11 cellular contexts compared by ENCODE assay signal in the genomic region with DNA sequence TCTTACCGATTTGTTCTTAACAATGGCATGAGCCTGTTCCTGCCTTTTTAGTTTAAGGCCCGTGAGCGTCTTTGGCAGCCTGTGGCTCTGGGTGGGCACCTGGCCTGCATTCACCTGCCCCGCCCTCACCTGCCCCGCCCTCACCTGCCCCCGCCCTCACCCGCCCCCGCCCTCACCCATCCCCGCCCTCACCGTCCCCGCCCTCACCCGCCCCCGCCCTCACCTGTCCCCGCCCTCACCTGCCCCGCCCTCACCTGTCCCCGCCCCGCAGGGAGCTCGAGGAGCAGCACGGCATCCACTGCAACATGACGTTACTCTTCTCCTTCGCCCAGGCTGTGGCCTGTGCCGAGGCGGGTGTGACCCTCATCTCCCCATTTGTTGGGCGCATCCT. TPM values are rescaled to one million over a fixed set of nuclear protein-coding genes. Genes with fewer than 3 reads are reported as not detected.
DNase-seq lines count a peak whose midpoint lies in the region; ATAC-seq and TF ChIP-seq lines count a peak whose summit lies in the region.
"Had no signal": no experiment of that assay in that cellular context is flagged by ENCODE, and none has a peak within 500 bp of the region (broad histone marks: within the 10 kb centered on the region; RNA-seq: fewer than 3 reads in every experiment).

No MANE protein-coding gene starts in this region.

- H3K4me1 ChIP-seq in SK-N-SH (ENCODE audit: control insufficient read depth in 1 of 2, insufficient read depth in 2 of 2, low read depth in 1 of 2, low read length in 1 of 2) (peaks cover 5 to 9% of the 10 kb centered on the region in 2 experiments; a peak in 2 of 4 replicates), RWPE2 (ENCODE audit: insufficient read depth, poor library complexity, severe bottlenecking) (peaks cover 16% of the 10 kb centered on the region), foreskin keratinocyte (peaks cover 6% of the 10 kb centered on the region), transverse colon (peaks cover 3 to 13% (median 11%) of the 10 kb centered on the region in 4 donors), heart left ventricle (no peaks in the 10 kb centered on the region), esophagus muscularis mucosa (peaks cover 0 to 9% (median 0%) of the 10 kb centered on the region in 4 donors)
- H3K4me1 ChIP-seq: BE2C had no signal

- H3K36me3 ChIP-seq in SK-N-SH (replicated peaks in 1 of 2; ENCODE audit: control insufficient read depth in 1 of 2, insufficient read depth in 2 of 2, low read length in 1 of 2) (peaks cover 24 to 42% of the 10 kb centered on the region in 2 experiments), RWPE2 (ENCODE audit: low read depth) (peaks cover 81% of the 10 kb centered on the region), transverse colon (peaks cover 0 to 36% (median 22%) of the 10 kb centered on the region in 4 donors), heart left ventricle (peaks cover 0 to 90% (median 84%) of the 10 kb centered on the region in 9 donors), esophagus muscularis mucosa (peaks cover 50 to 95% (median 89%) of the 10 kb centered on the region in 4 donors)

- peaks cover 28% of the 10 kb centered on the region for H3F3A ChIP-seq in SK-N-SH (replicated peaks; ENCODE audit: insufficient read depth)

- H3K27me3 ChIP-seq in SK-N-SH (ENCODE audit: insufficient read depth) (no peaks in the 10 kb centered on the region), RWPE2 (ENCODE audit: insufficient read depth, poor library complexity, severe bottlenecking) (no peaks in the 10 kb centered on the region), foreskin keratinocyte (no peaks in the 10 kb centered on the region), transverse colon (no peaks in the 10 kb centered on the region), heart left ventricle (no peaks in the 10 kb centered on the region), esophagus muscularis mucosa (no peaks in the 10 kb centered on the region)
- H3K27me3 ChIP-seq: BE2C had no signal

- no peak for TF ChIP-seq RAD21 in SK-N-SH (IDR thresholded peaks at IDR 0.05; ENCODE audit: low read length)

- TF ChIP-seq CTCF in SK-N-SH (IDR thresholded peaks at IDR 0.05) (no peak), RWPE2 (IDR thresholded peaks at IDR 0.05; ENCODE audit: poor library complexity, severe bottlenecking) (no peak), foreskin keratinocyte (conservative IDR thresholded peaks at IDR 0.05) (no peak), transverse colon (IDR thresholded peaks at IDR 0.05) (no peak), heart left ventricle (IDR thresholded peaks at IDR 0.05) (no peak), esophagus muscularis mucosa (IDR thresholded peaks at IDR 0.05) (no peak)

- H3K9me2 ChIP-seq in SK-N-SH, result no peaks in the 10 kb centered on the region

- no peak for TF ChIP-seq EP300 in SK-N-SH (IDR thresholded peaks at IDR 0.05; ENCODE audit: borderline replicate concordance in 1 of 2, low read depth in 1 of 2, low read length in 1 of 2)
- no peak for TF ChIP-seq EP300 in transverse colon (IDR thresholded peaks at IDR 0.05; ENCODE audit: low read depth)
- no peak for TF ChIP-seq EP300 in esophagus muscularis mucosa (IDR thresholded peaks at IDR 0.05)

- in situ Hi-C loops in transverse colon (cut with MboI; ENCODE audit: low pct_ligation_motif_present in 1 of 4, low pct_unique_long_range_greater_than_20kb in 1 of 4, low sequenced_read_pairs in 3 of 4), result no loop called here

- H3K4me2 ChIP-seq in SK-N-SH, result no peak overlapping the region

- DNase-seq in SK-N-SH (peak; percentile 24), RWPE2 (ENCODE audit: low spot score) (no peak), foreskin keratinocyte (no peak), transverse colon (peak; percentile 72), heart left ventricle (no peak), left lobe of liver (ENCODE audit: low spot score) (no peak), esophagus muscularis mucosa (ENCODE audit: extremely low spot score) (no peak)
- DNase-seq: activated CD8-positive, alpha-beta memory T cell treated with anti-CD3 and anti-CD28 coated beads, Interleukin-2, amount 10 ng/mL, durations not matched to agents 7 days and 5 days; BE2C; stimulated activated naive CD4-positive, alpha-beta T cell had no signal

- no peak overlapping the region for H3K9ac ChIP-seq in SK-N-SH

- H3K4me3 ChIP-seq in SK-N-SH (ENCODE audit: low read depth in 2 of 2, low read length in 1 of 2), result no peak overlapping the region
- H3K4me3 ChIP-seq in RWPE2 (ENCODE audit: severe bottlenecking), result no peak overlapping the region
- no peak overlapping the region for H3K4me3 ChIP-seq in transverse colon
- H3K4me3 ChIP-seq in heart left ventricle, result no peak overlapping the region
- no peak overlapping the region for H3K4me3 ChIP-seq in esophagus muscularis mucosa

- intact Hi-C loops in transverse colon (cut with DNase I; ENCODE audit: low total_unique reads) (no loop called here), heart left ventricle (cut with DNase I) (no loop called here), esophagus muscularis mucosa (cut with DNase I) (no loop called here)

- CTCF ChIA-PET in SK-N-SH (lab: Yijun Ruan, JAX), result interaction anchor here (1.1 to 6.3 kb wide), 5 partner anchors 13 to 101 kb away, joined by 3 to 31 read pairs (median 24); a partner anchor contains a TSS

- no peaks in the 10 kb centered on the region for H3K79me2 ChIP-seq in SK-N-SH (ENCODE audit: insufficient read depth)

- H2AFZ ChIP-seq in SK-N-SH (ENCODE audit: low read depth), result no peak overlapping the region

- H3K9me3 ChIP-seq in SK-N-SH (no peaks in the 10 kb centered on the region), RWPE2 (ENCODE audit: severe bottlenecking) (no peaks in the 10 kb centered on the region), transverse colon (no peaks in the 10 kb centered on the region), heart left ventricle (no peaks in the 10 kb centered on the region), esophagus muscularis mucosa (no peaks in the 10 kb centered on the region)
- H3K9me3 ChIP-seq: BE2C had no signal

- POLR2A ChIA-PET in SK-N-SH (lab: Yijun Ruan, JAX), result interaction anchor here (1.1 kb wide), 1 partner anchor 26 kb away, joined by 3 read pairs; a partner anchor contains a TSS

- peaks cover 9% of the 10 kb centered on the region for H4K20me1 ChIP-seq in SK-N-SH (ENCODE audit: insufficient read depth)

- 88% methylated on average over 24 of the region's 24 CpGs for WGBS in SK-N-SH (ENCODE audit: low lambda C conversion rate)
- 40% methylated on average over 19 of the region's 24 CpGs; no CpG with 5 or more reads in 1 of the 2 donors for WGBS in transverse colon (ENCODE audit: low coverage in 1 of 2), 2 donors
- WGBS in heart left ventricle, 4 donors, result 78 to 87% (median 79%) methylated on average over 22 to 24 of the region's 24 CpGs
- WGBS in esophagus muscularis mucosa, result 75% methylated on average over 9 of the region's 24 CpGs

- H3K27ac ChIP-seq in SK-N-SH (ENCODE audit: low read depth in 2 of 2, low read length in 1 of 2) (peak overlapping the region; percentile 39 to 47; a peak in 2 of 4 replicates), RWPE2 (ENCODE audit: poor library complexity, severe bottlenecking) (peak overlapping the region; percentile 87), foreskin keratinocyte (no peak overlapping the region), transverse colon (peak overlapping the region; percentile 36 to 80 (median 56)), heart left ventricle (no peak overlapping the region), esophagus muscularis mucosa (replicated peaks in 1 of 4) (no peak overlapping the region)

- ATAC-seq in SK-N-SH treated with all-trans-retinoic acid at 6 μM for 48 hours (no peak), RWPE2 (ENCODE audit: low read depth) (peak; percentile 51), foreskin keratinocyte (peak; percentile 64), heart left ventricle (no peak), left lobe of liver (no peak)
- ATAC-seq: activated CD8-positive, alpha-beta memory T cell treated with anti-CD3 and anti-CD28 coated beads, Interleukin-2, amount 10 ng/mL, durations not matched to agents 7 days and 5 days had no signal

- TF ChIP-seq POLR2A in transverse colon (IDR thresholded peaks at IDR 0.05) (no peak), heart left ventricle (IDR thresholded peaks at IDR 0.05) (no peak), esophagus muscularis mucosa (IDR thresholded peaks at IDR 0.05; ENCODE audit: low read depth) (no peak)

RNA-seq across cellular contexts. Expression of a gene that starts 14.2 kb away (rescaled TPM):
- polyA plus RNA-seq in SK-N-SH (2012; rRNA removed) (72.9 and 86.2 TPM in 2 replicates), foreskin keratinocyte (24.7 and 24.9 TPM in 2 replicates), heart left ventricle (10 to 100 TPM; 20.4 to 20.5 TPM)
- polyA plus RNA-seq in SK-N-SH (2012; cell fraction: cytosol; rRNA removed), result 27.6 and 32.1 TPM in 2 replicates
- polyA plus RNA-seq in SK-N-SH (2012; cell fraction: nucleus; rRNA removed), result 562 and 877 TPM in 2 replicates
- total RNA-seq in foreskin keratinocyte (37.0 and 37.9 TPM in 2 replicates), transverse colon (100 to 1,000 TPM in 1 of 4 donors, 10 to 100 TPM in 3; 28.0 to 239 (median 38.4) TPM), heart left ventricle (10 to 100 TPM; 13.4 to 30.8 (median 21.5) TPM), left lobe of liver (31.7 TPM), esophagus muscularis mucosa (10 to 100 TPM; 24.0 to 37.7 (median 28.9) TPM)

RNA-seq across cellular contexts. Expression of a gene that starts 15.8 kb away (rescaled TPM):
- 78.4 and 103 TPM in 2 replicates for polyA plus RNA-seq in SK-N-SH (2012; rRNA removed)
- polyA plus RNA-seq in SK-N-SH (2012; cell fraction: cytosol; rRNA removed), result 84.3 and 95.6 TPM in 2 replicates
- 75.1 and 87.3 TPM in 2 replicates for polyA plus RNA-seq in SK-N-SH (2012; cell fraction: nucleus; rRNA removed)
- 172 and 177 TPM in 2 replicates for total RNA-seq in foreskin keratinocyte
- 227 TPM in 2 replicates for polyA plus RNA-seq in foreskin keratinocyte
- 100 to 1,000 TPM; 124 to 164 (median 141) TPM for total RNA-seq in transverse colon
- 100 to 1,000 TPM in 5 of 9 donors, 10 to 100 TPM in 4; 80.5 to 145 (median 105) TPM for total RNA-seq in heart left ventricle
- 100 to 1,000 TPM in 1 of 2 donors, 10 to 100 TPM in 1; 66.9 to 123 TPM for polyA plus RNA-seq in heart left ventricle
- 147 TPM for total RNA-seq in left lobe of liver
- 100 to 1,000 TPM; 168 to 231 (median 186) TPM for total RNA-seq in esophagus muscularis mucosa

RNA-seq across cellular contexts. Expression of a gene that starts 26.8 kb away (rescaled TPM):
- polyA plus RNA-seq in SK-N-SH (2012; rRNA removed), result 2.9 and 3.6 TPM in 2 replicates
- 2.0 and 3.0 TPM in 2 replicates for polyA plus RNA-seq in SK-N-SH (2012; cell fraction: cytosol; rRNA removed)
- 3.6 and 5.8 TPM in 2 replicates for polyA plus RNA-seq in SK-N-SH (2012; cell fraction: nucleus; rRNA removed)
- total RNA-seq in foreskin keratinocyte, result not detected in 2 replicates
- 0.04 TPM in 1 of 2 replicates, not detected in the other for polyA plus RNA-seq in foreskin keratinocyte
- total RNA-seq in transverse colon, result 1 to 10 TPM in 1 of 4 donors, under 1 TPM in 1, not detected in 2; 0.79 to 1.2 TPM
- 1 to 10 TPM in 1 of 9 donors, under 1 TPM in 6, not detected in 2; 0.25 to 1.1 (median 0.37) TPM for total RNA-seq in heart left ventricle
- under 1 TPM; 0.46 to 0.50 TPM for polyA plus RNA-seq in heart left ventricle
- 0.43 TPM for total RNA-seq in left lobe of liver
- total RNA-seq in esophagus muscularis mucosa, result 1 to 10 TPM in 3 of 4 donors, under 1 TPM in 1; 0.42 to 3.3 (median 2.6) TPM

RNA-seq across cellular contexts. Expression of a gene that starts 35.0 kb away (rescaled TPM):
- polyA plus RNA-seq in SK-N-SH (2012; rRNA removed) (40.2 and 50.9 TPM in 2 replicates), foreskin keratinocyte (24.8 and 26.0 TPM in 2 replicates), heart left ventricle (10 to 100 TPM in 1 of 2 donors, 1 to 10 TPM in 1; 2.6 to 12.7 TPM)
- 20.4 and 33.0 TPM in 2 replicates for polyA plus RNA-seq in SK-N-SH (2012; cell fraction: cytosol; rRNA removed)
- 136 and 178 TPM in 2 replicates for polyA plus RNA-seq in SK-N-SH (2012; cell fraction: nucleus; rRNA removed)
- total RNA-seq in foreskin keratinocyte (24.1 and 24.5 TPM in 2 replicates), transverse colon (10 to 100 TPM in 2 of 4 donors, 1 to 10 TPM in 2; 6.0 to 28.3 (median 9.7) TPM), heart left ventricle (10 to 100 TPM in 1 of 9 donors, 1 to 10 TPM in 8; 2.1 to 12.8 (median 4.4) TPM), left lobe of liver (51.4 TPM), esophagus muscularis mucosa (10 to 100 TPM in 1 of 4 donors, 1 to 10 TPM in 3; 5.0 to 11.0 (median 9.5) TPM)

RNA-seq across cellular contexts. Expression of a gene that starts 42.0 kb away (rescaled TPM):
- 25.5 and 27.4 TPM in 2 replicates for polyA plus RNA-seq in SK-N-SH (2012; rRNA removed)
- polyA plus RNA-seq in SK-N-SH (2012; cell fraction: cytosol; rRNA removed), result 4.7 and 7.9 TPM in 2 replicates
- 191 and 281 TPM in 2 replicates for polyA plus RNA-seq in SK-N-SH (2012; cell fraction: nucleus; rRNA removed)
- 6.6 and 6.8 TPM in 2 replicates for total RNA-seq in foreskin keratinocyte
- 9.3 and 10.2 TPM in 2 replicates for polyA plus RNA-seq in foreskin keratinocyte
- 100 to 1,000 TPM in 2 of 4 donors, 10 to 100 TPM in 2; 26.0 to 185 (median 70.5) TPM for total RNA-seq in transverse colon
- total RNA-seq in heart left ventricle, result 10 to 100 TPM in 1 of 9 donors, 1 to 10 TPM in 8; 4.9 to 11.2 (median 6.6) TPM
- polyA plus RNA-seq in heart left ventricle, result 10 to 100 TPM in 1 of 2 donors, 1 to 10 TPM in 1; 5.5 to 11.8 TPM
- 14.9 TPM for total RNA-seq in left lobe of liver
- 10 to 100 TPM in 2 of 4 donors, 1 to 10 TPM in 2; 5.3 to 18.7 (median 9.6) TPM for total RNA-seq in esophagus muscularis mucosa

Comparison
In these comparisons a context has a peak if more than half of its experiments do, and no peak if none do; other contexts are left out.
1. DNase-seq: peak in SK-N-SH (single experiment) and transverse colon (single experiment); none in RWPE2 (single experiment), foreskin keratinocyte (0 of 2), heart left ventricle (0 of 5), left lobe of liver (single experiment) and esophagus muscularis mucosa (single experiment).
2. H3K27ac ChIP-seq: peak in SK-N-SH (2 of 2), RWPE2 (single experiment) and transverse colon (4 of 4); none in foreskin keratinocyte (single experiment), heart left ventricle (0 of 12) and esophagus muscularis mucosa (0 of 4).
3. ATAC-seq: peak in RWPE2 (single experiment) and foreskin keratinocyte (single experiment); none in SK-N-SH treated with all-trans-retinoic acid at 6 μM for 48 hours (single experiment), heart left ventricle (0 of 4) and left lobe of liver (single experiment).